Comparison of ENCODE assay signal across 8 cellular contexts in the genomic region with DNA sequence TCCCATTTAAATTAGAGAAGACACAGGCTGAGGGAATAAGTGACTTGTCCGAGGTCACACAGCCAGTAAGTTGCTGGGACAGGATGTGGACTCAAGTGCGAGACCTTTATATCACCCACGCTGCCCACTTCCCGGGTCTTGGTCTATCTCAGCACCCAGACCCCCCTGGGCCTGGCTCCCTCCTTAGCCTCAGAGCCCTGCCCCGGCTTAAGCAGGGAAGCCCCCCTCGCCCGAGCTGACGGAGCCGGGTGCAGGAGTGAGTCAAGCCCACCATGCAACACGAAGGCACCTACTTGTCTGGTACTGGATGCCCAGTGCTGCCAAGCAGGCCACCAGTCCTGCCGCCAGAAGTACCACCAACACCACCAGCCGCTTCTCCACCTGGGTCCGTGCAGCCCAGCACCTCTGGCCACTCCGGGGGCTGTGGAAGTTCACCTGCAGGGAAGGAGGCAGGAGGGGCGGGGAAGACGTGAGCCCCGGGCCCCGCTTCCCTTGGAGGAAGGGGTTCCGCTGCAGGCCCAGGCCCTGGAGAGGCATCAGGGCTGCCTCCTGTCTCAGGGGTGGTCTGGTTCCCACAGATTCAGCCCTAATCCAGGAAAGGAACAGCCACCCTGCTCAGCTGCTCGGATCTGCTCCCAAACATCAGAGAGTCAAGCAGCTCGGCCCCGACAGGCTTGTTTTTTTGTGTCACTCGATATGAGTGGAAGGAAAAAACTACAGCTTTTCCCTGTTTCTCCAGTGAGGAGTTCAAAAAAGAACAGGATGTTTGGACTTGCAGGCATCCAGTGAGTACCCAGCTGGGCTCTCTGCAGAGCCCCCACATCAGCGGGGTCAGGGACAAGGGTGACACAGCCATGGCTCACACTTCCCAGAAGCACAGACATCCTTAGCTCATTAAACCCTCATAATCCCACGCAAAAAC. TPM values are rescaled to one million over a fixed set of nuclear protein-coding genes. Genes with fewer than 3 reads are reported as not detected.
A peak's percentile ranks its signal among the peaks of the same experiment; 100 is the strongest.
DNase-seq lines count a peak whose midpoint lies in the region; ATAC-seq and TF ChIP-seq lines count a peak whose summit lies in the region.

No MANE protein-coding gene starts in this region.

- H3K27ac Mint-ChIP-seq in activated CD8-positive, alpha-beta memory T cell treated with anti-CD3 and anti-CD28 coated beads, Interleukin-2, amount 10 ng/mL, durations not matched to agents 7 days and 5 days: peak overlapping the region; percentile 86
- no peak overlapping the region for H3K27ac Mint-ChIP-seq in type B pancreatic cell

- H3K4me1 ChIP-seq in mucosa of rectum (ENCODE audit: control insufficient read depth in 2 of 2, insufficient read depth in 2 of 2, low read length in 2 of 2): peaks cover 14 to 20% of the 10 kb centered on the region in 2 donors
- H3K4me1 ChIP-seq in testis: peaks cover 56% of the 10 kb centered on the region

- no peak overlapping the region for H3K4me3 Mint-ChIP-seq in activated CD8-positive, alpha-beta memory T cell treated with anti-CD3 and anti-CD28 coated beads, Interleukin-2, amount 10 ng/mL, durations not matched to agents 7 days and 5 days
- no peak overlapping the region for H3K4me3 Mint-ChIP-seq in type B pancreatic cell

- H3K4me3 ChIP-seq in mucosa of rectum (ENCODE audit: low read length in 2 of 2) (no peak overlapping the region), testis (no peak overlapping the region)

- no peaks in the 10 kb centered on the region for H3K27me3 Mint-ChIP-seq in activated CD8-positive, alpha-beta memory T cell treated with anti-CD3 and anti-CD28 coated beads, Interleukin-2, amount 10 ng/mL, durations not matched to agents 7 days and 5 days
- H3K27me3 Mint-ChIP-seq in type B pancreatic cell: no peaks in the 10 kb centered on the region

- H3K9me3 ChIP-seq in mucosa of rectum (ENCODE audit: control insufficient read depth in 2 of 2, low read length in 2 of 2) (no peaks in the 10 kb centered on the region), testis (no peaks in the 10 kb centered on the region)

- TF ChIP-seq CTCF in testis (IDR thresholded peaks at IDR 0.05) (no peak), type B pancreatic cell (conservative IDR thresholded peaks at IDR 0.05) (no peak)

- H3K9ac ChIP-seq in mucosa of rectum (ENCODE audit: low read depth in 1 of 2, low read length in 2 of 2): peak overlapping the region; percentile 10 to 14

- peak; percentile 64 for DNase-seq in activated CD8-positive, alpha-beta memory T cell treated with anti-CD3 and anti-CD28 coated beads, Interleukin-2, amount 10 ng/mL, durations not matched to agents 7 days and 5 days
- no peak for DNase-seq in activated CD8-positive, alpha-beta memory T cell treated with anti-CD3 and anti-CD28 coated beads for 24 hours
- DNase-seq in testis (peak; percentile 61), type B pancreatic cell (ENCODE audit: extremely low spot score, unreplicated experiment) (no peak)

- WGBS in testis, 2 donors: 43 to 61% methylated on average over 10 to 25 of the region's 25 CpGs

- CTCF ChIA-PET in activated CD8-positive, alpha-beta memory T cell treated with anti-CD3 and anti-CD28 coated beads, Interleukin-2, amount 10 ng/mL, durations not matched to agents 7 days and 5 days (lab: Charles Lee): interaction anchor here (0.5 to 4.7 kb wide), 8 partner anchors 9 to 96 kb away, joined by 3 to 53 read pairs (median 4); no protein-coding TSS in a partner anchor

- no peaks in the 10 kb centered on the region for H3K9me3 Mint-ChIP-seq in activated CD8-positive, alpha-beta memory T cell treated with anti-CD3 and anti-CD28 coated beads, Interleukin-2, amount 10 ng/mL, durations not matched to agents 7 days and 5 days (ENCODE audit: low read depth)
- no peaks in the 10 kb centered on the region for H3K9me3 Mint-ChIP-seq in type B pancreatic cell

- H3K36me3 ChIP-seq in mucosa of rectum (ENCODE audit: control insufficient read depth in 2 of 2, insufficient read depth in 2 of 2, low read length in 2 of 2) (peaks cover 7 to 16% of the 10 kb centered on the region in 2 donors), testis (ENCODE audit: low read depth, missing control alignments) (no peaks in the 10 kb centered on the region)

- intact Hi-C loops in testis (cut with DNase I; ENCODE audit: low total_unique reads): no loop called here

- H3K27me3 ChIP-seq in mucosa of rectum (ENCODE audit: control insufficient read depth in 2 of 2, insufficient read depth in 2 of 2, low read length in 2 of 2) (no peaks in the 10 kb centered on the region), testis (no peaks in the 10 kb centered on the region)

- H3K4me1 Mint-ChIP-seq in activated CD8-positive, alpha-beta memory T cell treated with anti-CD3 and anti-CD28 coated beads, Interleukin-2, amount 10 ng/mL, durations not matched to agents 7 days and 5 days: peaks cover 43% of the 10 kb centered on the region
- H3K4me1 Mint-ChIP-seq in type B pancreatic cell (ENCODE audit: unreplicated experiment): peaks cover 36% of the 10 kb centered on the region

- H3K27ac ChIP-seq in cingulate gyrus (ENCODE audit: low read depth, low read length) (peak overlapping the region; percentile 73), mucosa of rectum (ENCODE audit: low read depth in 2 of 2, low read length in 2 of 2) (peak overlapping the region; percentile 54 to 74), testis (peak overlapping the region; percentile 73 to 93)

- TF ChIP-seq POLR2A in testis (IDR thresholded peaks at IDR 0.05): no peak

- H3K36me3 Mint-ChIP-seq in activated CD8-positive, alpha-beta memory T cell treated with anti-CD3 and anti-CD28 coated beads, Interleukin-2, amount 10 ng/mL, durations not matched to agents 7 days and 5 days: peaks cover 21% of the 10 kb centered on the region
- peaks cover 3% of the 10 kb centered on the region for H3K36me3 Mint-ChIP-seq in type B pancreatic cell

- peak; percentile 14 for ATAC-seq in activated CD8-positive, alpha-beta memory T cell treated with anti-CD3 and anti-CD28 coated beads, Interleukin-2, amount 10 ng/mL, durations not matched to agents 7 days and 5 days
- ATAC-seq in HG02678 (IDR thresholded peaks at IDR 0.05; ENCODE audit: unreplicated experiment) (no peak), HG03521 (IDR thresholded peaks at IDR 0.05; ENCODE audit: unreplicated experiment) (no peak)

RNA-seq across cellular contexts. Expression of gene ECE1, which starts 11.1 kb away (rescaled TPM):
- 10 to 100 TPM; 46.6 to 87.5 TPM for total RNA-seq in activated CD8-positive, alpha-beta memory T cell treated with anti-CD3 and anti-CD28 coated beads, Interleukin-2, amount 10 ng/mL, durations not matched to agents 7 days and 5 days
- total RNA-seq in testis (100 to 1,000 TPM in 1 of 2 donors, 10 to 100 TPM in 1; 96.4 to 101 TPM), type B pancreatic cell (ENCODE audit: low replicate concordance) (37.2 and 49.8 TPM in 2 replicates)
- polyA plus RNA-seq in testis (ENCODE audit: insufficient read depth, low read depth, low replicate concordance): 66.1 TPM

Comparison
In these comparisons a context has a peak if more than half of its experiments do, and no peak if none do; other contexts are left out.
1. DNase-seq: peak in activated CD8-positive, alpha-beta memory T cell treated with anti-CD3 and anti-CD28 coated beads, Interleukin-2, amount 10 ng/mL, durations not matched to agents 7 days and 5 days (single experiment) and testis (single experiment); none in activated CD8-positive, alpha-beta memory T cell treated with anti-CD3 and anti-CD28 coated beads for 24 hours (single experiment) and type B pancreatic cell (single experiment).
2. Peak in every context shown above with its lines, with median percentiles within 50 percentile points of each other: H3K27ac ChIP-seq.